Comparison of ENCODE assay signal across 26 cellular contexts in the genomic region with DNA sequence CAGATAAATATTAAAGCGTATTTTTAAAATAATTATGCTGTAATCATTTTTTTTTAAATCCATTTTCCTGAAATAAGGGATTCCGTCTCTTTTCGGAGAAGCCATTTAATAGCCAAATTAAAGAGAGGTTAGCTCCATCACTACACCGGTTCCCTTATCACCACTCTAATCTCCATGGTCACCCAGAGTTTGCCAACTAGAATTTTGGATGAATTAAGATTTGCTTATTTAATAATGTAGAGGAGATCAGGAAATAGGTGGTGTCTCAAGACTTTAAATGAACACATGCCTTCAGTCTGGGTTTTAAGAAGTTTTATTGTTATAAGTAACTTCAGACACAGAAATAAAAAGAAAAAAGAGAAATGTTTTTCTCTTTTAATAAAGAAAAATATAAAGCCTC.
DNase-seq lines count a peak whose midpoint lies in the region; ATAC-seq and TF ChIP-seq lines count a peak whose summit lies in the region.
"Had no signal": no experiment of that assay in that cellular context is flagged by ENCODE, and none has a peak within 500 bp of the region (broad histone marks: within the 10 kb centered on the region; RNA-seq: fewer than 3 reads in every experiment).

No MANE protein-coding gene starts in this region.

- H3K9ac ChIP-seq in smooth muscle cell (ENCODE audit: low read depth), result no peak overlapping the region

- no peak for TF ChIP-seq EP300 in gastroesophageal sphincter (IDR thresholded peaks at IDR 0.05)

- H3F3A ChIP-seq in smooth muscle cell (ENCODE audit: low read depth), result no peaks in the 10 kb centered on the region

- peak overlapping the region in 9 of 10 donors; percentile 35 to 89 (median 80) for H3K27ac ChIP-seq in heart right ventricle
- H3K27ac ChIP-seq in gastroesophageal sphincter, result peak overlapping the region; percentile 60 to 76 (median 64)
- H3K27ac ChIP-seq in smooth muscle cell (ENCODE audit: low read depth), result no peak overlapping the region
- peak overlapping the region in 1 of 2 donors; percentile 97 for H3K27ac ChIP-seq in aorta (ENCODE audit: low read depth in 1 of 2, low read length in 2 of 2)
- H3K27ac ChIP-seq: A549, epithelial cell of prostate, foreskin keratinocyte had no signal

- no peaks in the 10 kb centered on the region for H4K20me1 ChIP-seq in smooth muscle cell (ENCODE audit: low read depth)

- H3K9me3 Mint-ChIP-seq in Calu3 (ENCODE audit: low read depth, unreplicated experiment), result no peaks in the 10 kb centered on the region
- H3K9me3 Mint-ChIP-seq: activated T-cell treated with anti-CD3 and anti-CD28 coated beads, Interleukin-2, amount 50 U/mL, for 4 hours had no signal

- TF ChIP-seq POLR2A in gastroesophageal sphincter (IDR thresholded peaks at IDR 0.05), result no peak

- no peak overlapping the region for H3K4me3 ChIP-seq in heart right ventricle
- H3K4me3 ChIP-seq in gastroesophageal sphincter, result no peak overlapping the region
- H3K4me3 ChIP-seq in smooth muscle cell, result no peak overlapping the region
- no peak overlapping the region for H3K4me3 ChIP-seq in aorta (ENCODE audit: low read length in 2 of 2)
- H3K4me3 ChIP-seq: A549, adrenal gland, lung had no signal

- TF ChIP-seq CTCF in heart right ventricle (IDR thresholded peaks at IDR 0.05) (no peak), gastroesophageal sphincter (IDR thresholded peaks at IDR 0.05) (no peak), smooth muscle cell (IDR thresholded peaks at IDR 0.05; ENCODE audit: borderline replicate concordance, insufficient read depth, poor library complexity, severe bottlenecking) (no peak), Calu3 (IDR thresholded peaks at IDR 0.05; ENCODE audit: unreplicated experiment) (no peak)

- H3K4me1 ChIP-seq in heart right ventricle (peaks cover 3 to 53% (median 31%) of the 10 kb centered on the region in 9 donors), gastroesophageal sphincter (peaks cover 11 to 35% (median 21%) of the 10 kb centered on the region in 3 donors), smooth muscle cell (ENCODE audit: low read depth) (peaks cover 3% of the 10 kb centered on the region), aorta (ENCODE audit: control insufficient read depth in 1 of 2, insufficient read depth in 2 of 2, low read length in 2 of 2) (peaks cover 16 to 19% of the 10 kb centered on the region in 2 donors)
- H3K4me1 ChIP-seq: A549, adrenal gland, foreskin keratinocyte had no signal

- WGBS in heart right ventricle, 2 donors, result 38 to 48% methylated on average over 4 of the region's 4 CpGs
- 9 to 38% methylated on average over 4 of the region's 4 CpGs for WGBS in gastroesophageal sphincter (ENCODE audit: low coverage in 1 of 2), 2 donors
- 76% methylated on average over 4 of the region's 4 CpGs for WGBS in smooth muscle cell (ENCODE audit: low lambda C conversion rate)
- WGBS in aorta, 2 donors, result 2 to 5% methylated on average over 4 of the region's 4 CpGs

- no peaks in the 10 kb centered on the region for H3K27me3 Mint-ChIP-seq in Calu3 (ENCODE audit: unreplicated experiment)

- H3K4me1 Mint-ChIP-seq in Calu3 (ENCODE audit: low read depth, unreplicated experiment), result no peaks in the 10 kb centered on the region
- H3K4me1 Mint-ChIP-seq: activated CD4-positive, alpha-beta T cell treated with anti-CD3 and anti-CD28 coated beads for 36 hours had no signal

- H3K79me2 ChIP-seq in smooth muscle cell (ENCODE audit: low read depth), result no peaks in the 10 kb centered on the region

- H3K36me3 Mint-ChIP-seq in Calu3 (ENCODE audit: insufficient read depth, unreplicated experiment), result no peaks in the 10 kb centered on the region

- peak in 4 of 8 donors; percentile 36 to 54 (median 38) for ATAC-seq in heart right ventricle
- no peak for ATAC-seq in gastroesophageal sphincter
- peak; percentile 17 for ATAC-seq in aorta (ENCODE audit: low FRiP score)
- ATAC-seq in GM21723 (IDR thresholded peaks at IDR 0.05; ENCODE audit: unreplicated experiment), result no peak
- ATAC-seq: A549; activated CD4-positive, alpha-beta T cell treated with anti-CD3 and anti-CD28 coated beads for 36 hours; activated T-cell treated with anti-CD3 and anti-CD28 coated beads, Interleukin-2, amount 50 U/mL, for 4 hours; foreskin keratinocyte had no signal

- H3K9me3 ChIP-seq in heart right ventricle (peaks cover 0 to 5% (median 0%) of the 10 kb centered on the region in 11 donors), gastroesophageal sphincter (no peaks in the 10 kb centered on the region), smooth muscle cell (replicated peaks; ENCODE audit: low read depth) (no peaks in the 10 kb centered on the region), aorta (ENCODE audit: control insufficient read depth, low read length) (no peaks in the 10 kb centered on the region)
- H3K9me3 ChIP-seq: A549, adrenal gland had no signal

- H3K36me3 ChIP-seq in heart right ventricle (no peaks in the 10 kb centered on the region), gastroesophageal sphincter (no peaks in the 10 kb centered on the region), smooth muscle cell (ENCODE audit: low read depth) (no peaks in the 10 kb centered on the region), aorta (ENCODE audit: control insufficient read depth in 1 of 2, insufficient read depth in 2 of 2, low read length in 1 of 2) (no peaks in the 10 kb centered on the region)
- H3K36me3 ChIP-seq: adrenal gland had no signal

- DNase-seq in heart right ventricle (no peak), cardiac septum (ENCODE audit: low spot score) (no peak), smooth muscle cell (lab: John Stamatoyannopoulos, UW; ENCODE audit: unreplicated experiment) (no peak), aorta (no peak), DMS79 (lab: John Stamatoyannopoulos, UW) (no peak), Calu3 (no peak)
- DNase-seq: activated CD4-positive, alpha-beta T cell treated with anti-CD3 and anti-CD28 coated beads for 36 hours; activated naive CD4-positive, alpha-beta T cell; activated T-cell treated with anti-CD3 and anti-CD28 coated beads, Interleukin-2, amount 50 U/mL, for 4 hours; COR-L47; dorsolateral prefrontal cortex; foreskin keratinocyte; hypothalamus; islet precursor cell; NCI-H1092 treated with DMSO at 0.1 percent for 48 hours; NCI-H2029 treated with DMSO at 0.1 percent for 48 hours; NCI-H345; NCI-H82; stimulated activated CD8-positive, alpha-beta memory T cell treated with anti-CD3 and anti-CD28 coated beads, Interleukin-4, amount 100 ng/mL, for 48 hours; substantia nigra had no signal

- H3K27me3 ChIP-seq in heart right ventricle (no peaks in the 10 kb centered on the region), gastroesophageal sphincter (no peaks in the 10 kb centered on the region), smooth muscle cell (ENCODE audit: low read depth) (no peaks in the 10 kb centered on the region), aorta (ENCODE audit: control insufficient read depth in 1 of 2, insufficient read depth in 2 of 2, low read length in 1 of 2) (no peaks in the 10 kb centered on the region)
- H3K27me3 ChIP-seq: adrenal gland had no signal

- BruUV-seq in Calu3 (replicated peaks; lab: Mats Ljungman, UMichigan), result no TSS peak

- intact Hi-C loops in heart right ventricle (cut with DNase I) (no loop called here), cardiac septum (cut with DNase I) (no loop called here), aorta (cut with DNase I) (loop anchor here in 1 of 2 donors (5.0 to 10.0 kb wide), 2 partner anchors 92 to 149 kb away; partner anchors contain the start of gene TTC39B), Calu3 (cut with micrococcal nuclease; ENCODE audit: unreplicated experiment) (no loop called here)

- CTCF ChIA-PET in Calu3 (lab: Charles Lee), result interaction anchor here (0.6 kb wide), 1 partner anchor 1625 kb away, joined by 3 read pairs; no protein-coding TSS in a partner anchor

- H2AFZ ChIP-seq in smooth muscle cell (ENCODE audit: low read depth), result no peak overlapping the region

- H3K4me2 ChIP-seq in smooth muscle cell, result peak overlapping the region; percentile 5
- H3K4me2 ChIP-seq: A549 had no signal

- H3K27ac Mint-ChIP-seq in Calu3 (ENCODE audit: unreplicated experiment), result no peak overlapping the region
- H3K27ac Mint-ChIP-seq: activated CD4-positive, alpha-beta T cell treated with anti-CD3 and anti-CD28 coated beads for 36 hours had no signal

- no peak overlapping the region for H3K4me3 Mint-ChIP-seq in Calu3 (ENCODE audit: low read depth, unreplicated experiment)
- H3K4me3 Mint-ChIP-seq: activated CD4-positive, alpha-beta T cell treated with anti-CD3 and anti-CD28 coated beads for 36 hours; activated T-cell treated with anti-CD3 and anti-CD28 coated beads, Interleukin-2, amount 50 U/mL, for 4 hours had no signal
